ENCODE assay signal across 8 cellular contexts in genomic region chr12:83826112-83826511, GRCh38.
DNase-seq lines count a peak whose midpoint lies in the region; ATAC-seq and TF ChIP-seq lines count a peak whose summit lies in the region.

No MANE protein-coding gene starts in this region.

- peak; percentile 64 for DNase-seq in activated CD4-positive, alpha-beta T cell treated with anti-CD3 and anti-CD28 coated beads for 36 hours
- no peak for DNase-seq in activated CD4-positive, alpha-beta T cell treated with anti-CD3 and anti-CD28 coated beads, Interleukin-2, amount 50 U/mL, for 4 hours
- peak; percentile 49 for DNase-seq in activated CD8-positive, alpha-beta T cell treated with anti-CD3 and anti-CD28 coated beads for 36 hours
- peak; percentile 78 for DNase-seq in islet precursor cell
- DNase-seq in DMS114 treated with DMSO at 0.1 percent for 48 hours (lab: John Stamatoyannopoulos, UW; ENCODE audit: unreplicated experiment): no peak
- DNase-seq in naive thymus-derived CD8-positive, alpha-beta T cell: no peak

- no peak overlapping the region for H3K4me3 Mint-ChIP-seq in activated CD4-positive, alpha-beta T cell treated with anti-CD3 and anti-CD28 coated beads for 36 hours
- no peak overlapping the region for H3K4me3 Mint-ChIP-seq in activated CD8-positive, alpha-beta T cell treated with anti-CD3 and anti-CD28 coated beads for 36 hours
- no peak overlapping the region for H3K4me3 Mint-ChIP-seq in naive thymus-derived CD8-positive, alpha-beta T cell

- H3K27me3 Mint-ChIP-seq in activated CD4-positive, alpha-beta T cell treated with anti-CD3 and anti-CD28 coated beads for 36 hours: no peaks in the 10 kb centered on the region
- H3K27me3 Mint-ChIP-seq in activated CD8-positive, alpha-beta T cell treated with anti-CD3 and anti-CD28 coated beads for 36 hours: no peaks in the 10 kb centered on the region
- no peaks in the 10 kb centered on the region for H3K27me3 Mint-ChIP-seq in naive thymus-derived CD8-positive, alpha-beta T cell

- ATAC-seq in activated CD4-positive, alpha-beta T cell treated with anti-CD3 and anti-CD28 coated beads for 36 hours: peak; percentile 57
- peak; percentile 66 for ATAC-seq in GM21447 (IDR thresholded peaks at IDR 0.05; ENCODE audit: unreplicated experiment)
- ATAC-seq in HG03571 (IDR thresholded peaks at IDR 0.05; ENCODE audit: unreplicated experiment): peak; percentile 80
- ATAC-seq in activated CD8-positive, alpha-beta T cell treated with anti-CD3 and anti-CD28 coated beads for 36 hours: peak; percentile 60
- no peak for ATAC-seq in naive thymus-derived CD8-positive, alpha-beta T cell

- H3K4me1 Mint-ChIP-seq in activated CD4-positive, alpha-beta T cell treated with anti-CD3 and anti-CD28 coated beads for 36 hours: no peaks in the 10 kb centered on the region
- no peaks in the 10 kb centered on the region for H3K4me1 Mint-ChIP-seq in activated CD8-positive, alpha-beta T cell treated with anti-CD3 and anti-CD28 coated beads for 36 hours (ENCODE audit: low read depth)
- H3K4me1 Mint-ChIP-seq in naive thymus-derived CD8-positive, alpha-beta T cell: no peaks in the 10 kb centered on the region

- no peak overlapping the region for H3K27ac Mint-ChIP-seq in activated CD4-positive, alpha-beta T cell treated with anti-CD3 and anti-CD28 coated beads for 36 hours
- no peak overlapping the region for H3K27ac Mint-ChIP-seq in activated CD8-positive, alpha-beta T cell treated with anti-CD3 and anti-CD28 coated beads for 36 hours
- H3K27ac Mint-ChIP-seq in naive thymus-derived CD8-positive, alpha-beta T cell: no peak overlapping the region

- POLR2A ChIA-PET in activated CD4-positive, alpha-beta T cell treated with anti-CD3 and anti-CD28 coated beads for 36 hours (lab: Charles Lee): no interaction called here
- POLR2A ChIA-PET in activated CD8-positive, alpha-beta T cell treated with anti-CD3 and anti-CD28 coated beads for 36 hours (lab: Charles Lee): no interaction called here
- POLR2A ChIA-PET in naive thymus-derived CD8-positive, alpha-beta T cell (lab: Charles Lee): no interaction called here

- intact Hi-C loops in activated CD4-positive, alpha-beta T cell treated with anti-CD3 and anti-CD28 coated beads for 36 hours (cut with DNase I, micrococcal nuclease): loop anchor here (2.0 to 10.0 kb wide), 3 partner anchors 677 to 1015 kb away; no protein-coding TSS in a partner anchor
- intact Hi-C loops in activated CD8-positive, alpha-beta T cell treated with anti-CD3 and anti-CD28 coated beads for 36 hours (cut with micrococcal nuclease): no loop called here

- H3K9me3 Mint-ChIP-seq in activated CD4-positive, alpha-beta T cell treated with anti-CD3 and anti-CD28 coated beads for 36 hours (ENCODE audit: low read depth): no peaks in the 10 kb centered on the region
- no peaks in the 10 kb centered on the region for H3K9me3 Mint-ChIP-seq in activated CD8-positive, alpha-beta T cell treated with anti-CD3 and anti-CD28 coated beads for 36 hours
- peaks cover 0 to 3% (median 0%) of the 10 kb centered on the region in 9 donors for H3K9me3 Mint-ChIP-seq in naive thymus-derived CD8-positive, alpha-beta T cell

- H3K36me3 Mint-ChIP-seq in activated CD4-positive, alpha-beta T cell treated with anti-CD3 and anti-CD28 coated beads for 36 hours (ENCODE audit: low read depth): no peaks in the 10 kb centered on the region
- H3K36me3 Mint-ChIP-seq in activated CD8-positive, alpha-beta T cell treated with anti-CD3 and anti-CD28 coated beads for 36 hours (ENCODE audit: low read depth): no peaks in the 10 kb centered on the region
- no peaks in the 10 kb centered on the region for H3K36me3 Mint-ChIP-seq in naive thymus-derived CD8-positive, alpha-beta T cell

- CTCF ChIA-PET in activated CD4-positive, alpha-beta T cell treated with anti-CD3 and anti-CD28 coated beads for 36 hours (lab: Charles Lee): interaction anchor here (1.2 to 3.1 kb wide), 4 partner anchors 12 to 1140 kb away, joined by 3 to 17 read pairs (median 5); partner anchors contain the start of gene TMTC2
- CTCF ChIA-PET in activated CD8-positive, alpha-beta T cell treated with anti-CD3 and anti-CD28 coated beads for 36 hours (lab: Charles Lee): interaction anchor here (0.8 to 3.2 kb wide), 8 partner anchors 10 to 1141 kb away, joined by 3 to 15 read pairs (median 3); partner anchors contain the start of gene TMTC2

- TF ChIP-seq CTCF in activated CD8-positive, alpha-beta T cell treated with anti-CD3 and anti-CD28 coated beads for 36 hours (IDR thresholded peaks at IDR 0.05): peak; percentile 47

Comparison
In these comparisons a context has a peak if more than half of its experiments do, and no peak if none do; other contexts are left out.
1. DNase-seq: peak in activated CD4-positive, alpha-beta T cell treated with anti-CD3 and anti-CD28 coated beads for 36 hours (single experiment), activated CD8-positive, alpha-beta T cell treated with anti-CD3 and anti-CD28 coated beads for 36 hours (single experiment) and islet precursor cell (single experiment); none in activated CD4-positive, alpha-beta T cell treated with anti-CD3 and anti-CD28 coated beads, Interleukin-2, amount 50 U/mL, for 4 hours (0 of 2), DMS114 treated with DMSO at 0.1 percent for 48 hours (single experiment) and naive thymus-derived CD8-positive, alpha-beta T cell (0 of 10).
2. ATAC-seq: peak in activated CD4-positive, alpha-beta T cell treated with anti-CD3 and anti-CD28 coated beads for 36 hours (single experiment), GM21447 (single experiment), HG03571 (single experiment) and activated CD8-positive, alpha-beta T cell treated with anti-CD3 and anti-CD28 coated beads for 36 hours (single experiment); none in naive thymus-derived CD8-positive, alpha-beta T cell (0 of 2).